ENCODE assay signal across 8 cellular contexts in genomic region chr16:71288890-71289731, GRCh38. TPM values are rescaled to one million over a fixed set of nuclear protein-coding genes. Genes with fewer than 3 reads are reported as not detected.
DNase-seq lines count a peak whose midpoint lies in the region; ATAC-seq, FAIRE-seq and TF ChIP-seq lines count a peak whose summit lies in the region.

A gene with protein sequence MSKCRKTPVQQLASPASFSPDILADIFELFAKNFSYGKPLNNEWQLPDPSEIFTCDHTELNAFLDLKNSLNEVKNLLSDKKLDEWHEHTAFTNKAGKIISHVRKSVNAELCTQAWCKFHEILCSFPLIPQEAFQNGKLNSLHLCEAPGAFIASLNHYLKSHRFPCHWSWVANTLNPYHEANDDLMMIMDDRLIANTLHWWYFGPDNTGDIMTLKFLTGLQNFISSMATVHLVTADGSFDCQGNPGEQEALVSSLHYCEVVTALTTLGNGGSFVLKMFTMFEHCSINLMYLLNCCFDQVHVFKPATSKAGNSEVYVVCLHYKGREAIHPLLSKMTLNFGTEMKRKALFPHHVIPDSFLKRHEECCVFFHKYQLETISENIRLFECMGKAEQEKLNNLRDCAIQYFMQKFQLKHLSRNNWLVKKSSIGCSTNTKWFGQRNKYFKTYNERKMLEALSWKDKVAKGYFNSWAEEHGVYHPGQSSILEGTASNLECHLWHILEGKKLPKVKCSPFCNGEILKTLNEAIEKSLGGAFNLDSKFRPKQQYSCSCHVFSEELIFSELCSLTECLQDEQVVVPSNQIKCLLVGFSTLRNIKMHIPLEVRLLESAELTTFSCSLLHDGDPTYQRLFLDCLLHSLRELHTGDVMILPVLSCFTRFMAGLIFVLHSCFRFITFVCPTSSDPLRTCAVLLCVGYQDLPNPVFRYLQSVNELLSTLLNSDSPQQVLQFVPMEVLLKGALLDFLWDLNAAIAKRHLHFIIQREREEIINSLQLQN (minus strand): TSS chr16:71289402. CDS start chr16:71285920, 3,482 bp downstream.

- H3K4me3 ChIP-seq in Loucy (ENCODE audit: low read length, poor library complexity, severe bottlenecking) (peak within 1 kb of the TSS; percentile 94), fibroblast of the aortic adventitia (ENCODE audit: low read depth, low read length) (peak within 1 kb of the TSS; percentile 80)

- H3K4me2 ChIP-seq in Loucy (ENCODE audit: low read depth, low read length, poor library complexity, severe bottlenecking), result peak within 1 kb of the TSS; percentile 100

- TF ChIP-seq POLR2A in H54 (IDR thresholded peaks at IDR 0.05; ENCODE audit: low read depth, low read length) (peak; percentile 93), Raji (IDR thresholded peaks at IDR 0.05; ENCODE audit: insufficient read depth, low read depth, low read length) (peak; percentile 88)

- H4K20me1 ChIP-seq in Loucy (ENCODE audit: insufficient read depth, low read length, poor library complexity, severe bottlenecking), result peaks cover 22% of the 10 kb centered on the region

- H3K9me3 Mint-ChIP-seq in nephron progenitor cell, result no peaks in the 10 kb centered on the region
- H3K9me3 Mint-ChIP-seq in stimulated activated naive CD8-positive, alpha-beta T cell treated with anti-CD3 and anti-CD28 coated beads, Interleukin-15, amount 100 ng/mL, for 72 hours, result peaks cover 10 to 17% of the 10 kb centered on the region in 2 donors

- peak; percentile 98 for ATAC-seq in stimulated activated naive CD8-positive, alpha-beta T cell treated with anti-CD3 and anti-CD28 coated beads, Interleukin-15, amount 100 ng/mL, for 72 hours

- H3K36me3 ChIP-seq in Loucy (ENCODE audit: insufficient read depth, low read length), result peaks cover 13% of the 10 kb centered on the region; the same call in 1 of the 2 replicates

- peak within 1 kb of the TSS; percentile 87 for H3K27ac Mint-ChIP-seq in nephron progenitor cell
- H3K27ac Mint-ChIP-seq in stimulated activated naive CD8-positive, alpha-beta T cell treated with anti-CD3 and anti-CD28 coated beads, Interleukin-15, amount 100 ng/mL, for 72 hours, result peak within 1 kb of the TSS; percentile 84 to 94

- peak within 1 kb of the TSS; percentile 77 for H2AFZ ChIP-seq in Loucy (ENCODE audit: low read length)

- peak within 1 kb of the TSS; percentile 89 for H3K4me3 Mint-ChIP-seq in nephron progenitor cell
- peak within 1 kb of the TSS; percentile 73 to 94 for H3K4me3 Mint-ChIP-seq in stimulated activated naive CD8-positive, alpha-beta T cell treated with anti-CD3 and anti-CD28 coated beads, Interleukin-15, amount 100 ng/mL, for 72 hours

- no peaks in the 10 kb centered on the region for H3K9me3 ChIP-seq in Loucy (ENCODE audit: insufficient read depth, low read depth, low read length)

- H3K79me2 ChIP-seq in Loucy (ENCODE audit: insufficient read depth, low read length), result peaks cover 26% of the 10 kb centered on the region

- peaks cover 11% of the 10 kb centered on the region for H3K27me3 Mint-ChIP-seq in nephron progenitor cell (ENCODE audit: low read depth, poor library complexity)
- peaks cover 25% of the 10 kb centered on the region for H3K27me3 Mint-ChIP-seq in stimulated activated naive CD8-positive, alpha-beta T cell treated with anti-CD3 and anti-CD28 coated beads, Interleukin-15, amount 100 ng/mL, for 72 hours

- peaks cover 39% of the 10 kb centered on the region for H3K36me3 Mint-ChIP-seq in nephron progenitor cell (ENCODE audit: low read depth)

- H3K4me1 ChIP-seq in Loucy (ENCODE audit: insufficient read depth, low read length, poor library complexity, severe bottlenecking), result peaks cover 19% of the 10 kb centered on the region

- DNase-seq in EL (peak; percentile 97), H54 (ENCODE audit: insufficient read length, low spot score) (peak; percentile 94), fibroblast of the aortic adventitia (ENCODE audit: low read depth) (peak; percentile 96), nephron progenitor cell (peak; percentile 94)
- DNase-seq in activated effector memory CD4-positive, alpha-beta T cell treated with Interleukin-2 at 50 U/mL for 16 hours, result peak; percentile 83
- DNase-seq in stimulated activated naive CD8-positive, alpha-beta T cell treated with anti-CD3 and anti-CD28 coated beads, Interleukin-15, amount 100 ng/mL, for 72 hours, result peak; percentile 88 to 95

- no peak for TF ChIP-seq CTCF in Loucy (conservative IDR thresholded peaks at IDR 0.05; ENCODE audit: low read length)
- TF ChIP-seq CTCF in fibroblast of the aortic adventitia (IDR thresholded peaks at IDR 0.05; ENCODE audit: insufficient read depth, low read length), result no peak
- no peak for TF ChIP-seq CTCF in nephron progenitor cell (IDR thresholded peaks at IDR 0.05)

- no peaks in the 10 kb centered on the region for H3K27me3 ChIP-seq in Loucy (ENCODE audit: insufficient read depth, low read length, poor library complexity, severe bottlenecking)

- peak; percentile 92 for FAIRE-seq in H54 (lab: Jason Lieb, UNC)

- H3F3A ChIP-seq in Loucy (ENCODE audit: low read depth), result no peaks in the 10 kb centered on the region

- H3K9ac ChIP-seq in Loucy (ENCODE audit: low read depth, low read length, poor library complexity, severe bottlenecking), result peak within 1 kb of the TSS; percentile 88

- peaks cover 16% of the 10 kb centered on the region for H3K4me1 Mint-ChIP-seq in nephron progenitor cell
- peaks cover 13% of the 10 kb centered on the region for H3K4me1 Mint-ChIP-seq in stimulated activated naive CD8-positive, alpha-beta T cell treated with anti-CD3 and anti-CD28 coated beads, Interleukin-15, amount 100 ng/mL, for 72 hours

- H3K9me2 ChIP-seq in Loucy (replicated peaks; ENCODE audit: low read depth, low read length), result no peaks in the 10 kb centered on the region

RNA-seq across cellular contexts. Expression of the gene that starts here (rescaled TPM):
- total RNA-seq in fibroblast of the aortic adventitia (ENCODE audit: low replicate concordance), result 17.3 and 32.1 TPM in 2 replicates

Comparison
In these comparisons a context has a peak if more than half of its experiments do, and no peak if none do; other contexts are left out.
1. Peak in every context shown above with its lines: DNase-seq, ATAC-seq and H3K4me3 ChIP-seq.